Comparison of ENCODE assay signal across 9 cellular contexts in the genomic region with DNA sequence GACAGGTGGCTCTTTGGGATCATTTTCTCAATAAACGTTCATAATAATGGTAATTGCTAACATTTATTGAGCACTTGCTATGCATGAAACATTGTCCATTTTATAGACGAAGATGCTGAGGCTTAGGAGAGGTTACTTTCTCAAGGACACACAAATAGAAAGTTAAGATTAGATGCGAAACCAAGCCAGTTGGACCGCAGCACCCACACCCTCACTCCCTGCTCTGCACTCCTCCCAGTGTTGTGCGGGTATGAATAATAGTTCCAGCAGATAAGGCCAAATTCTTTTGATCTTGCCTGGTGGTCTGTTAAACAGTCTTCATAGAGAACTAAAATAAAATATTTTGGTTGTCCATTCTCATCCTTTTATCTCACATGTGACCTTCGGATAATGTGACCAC.
"Had no signal": no experiment of that assay in that cellular context is flagged by ENCODE, and none has a peak within 500 bp of the region (broad histone marks: within the 10 kb centered on the region; RNA-seq: fewer than 3 reads in every experiment).

No MANE protein-coding gene starts in this region.

- H3K27ac ChIP-seq: GM23248 had no signal

- H3K9ac ChIP-seq: GM23248 had no signal

- H3K9me3 ChIP-seq: HAP-1 had no signal

- ATAC-seq: GM23338, HCT116 had no signal

- H2AFZ ChIP-seq: GM23248, GM23338 had no signal

- H3K4me1 ChIP-seq: HAP-1 had no signal

- H3K4me2 ChIP-seq: GM23338 had no signal

- DNase-seq: GM23248, GOT3, H7, H9, HCEC 1CT, HFFc6 had no signal

- H3K4me3 ChIP-seq: GM23248, GM23338, HAP-1 had no signal

- H3K36me3 ChIP-seq: HAP-1 had no signal
